In the genomic region with DNA sequence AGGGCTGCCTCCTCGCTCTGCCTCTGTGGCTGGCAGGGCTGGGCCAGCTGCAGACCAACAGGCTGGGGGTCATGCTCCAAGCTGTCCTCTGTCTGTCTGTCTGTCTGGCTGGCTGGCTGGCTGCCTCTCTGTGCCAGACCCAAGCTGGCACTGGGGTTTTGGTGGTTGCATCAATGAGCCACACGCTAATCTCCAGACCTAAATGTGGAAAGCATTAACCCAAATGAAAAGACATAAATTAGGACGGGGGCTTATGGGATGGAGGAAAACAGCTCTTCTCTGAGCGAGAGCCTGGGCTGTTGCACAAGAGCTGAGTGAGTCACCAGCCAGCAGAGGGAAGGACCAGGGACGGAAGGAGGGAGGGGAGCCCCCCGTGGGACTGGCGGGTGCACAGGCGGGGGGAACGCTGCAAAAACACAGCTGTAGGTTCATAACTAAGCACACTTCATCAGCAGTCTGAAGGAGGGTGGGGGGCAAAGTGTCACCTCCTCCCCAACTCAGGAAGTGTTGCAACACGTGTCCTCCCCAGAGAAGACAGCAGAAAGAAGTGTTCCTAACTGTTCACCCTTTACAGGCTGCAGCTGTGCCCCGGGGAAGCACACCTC, we compare ENCODE assay signal across 7 cellular contexts.
DNase-seq lines count a peak whose midpoint lies in the region; ATAC-seq and TF ChIP-seq lines count a peak whose summit lies in the region.

No MANE protein-coding gene starts in this region.

- TF ChIP-seq CTCF in epithelial cell of proximal tubule (conservative IDR thresholded peaks at IDR 0.05; ENCODE audit: low read depth, low read length): no peak

- no peaks in the 10 kb centered on the region for H3K9me3 Mint-ChIP-seq in natural killer cell treated with Interleukin-12 subunit alpha and Interleukin-12 subunit beta and Interleukin-15 and Interleukin-18, amount 100 ng/mL, for 72 hours

- ATAC-seq in GM19463 (IDR thresholded peaks at IDR 0.05; ENCODE audit: unreplicated experiment): peak; percentile 41
- peak; percentile 92 to 96 for ATAC-seq in natural killer cell treated with Interleukin-12 subunit alpha and Interleukin-12 subunit beta and Interleukin-15 and Interleukin-18, amount 100 ng/mL, for 72 hours

- H3K27ac ChIP-seq in stomach smooth muscle (ENCODE audit: low read length): peak overlapping the region; percentile 97

- peak overlapping the region; percentile 28 to 66 for H3K9ac ChIP-seq in stomach smooth muscle (ENCODE audit: low read length in 2 of 2)

- no peaks in the 10 kb centered on the region for H3K36me3 Mint-ChIP-seq in natural killer cell treated with Interleukin-12 subunit alpha and Interleukin-12 subunit beta and Interleukin-15 and Interleukin-18, amount 100 ng/mL, for 72 hours

- no peaks in the 10 kb centered on the region for H3K9me3 ChIP-seq in stomach smooth muscle (ENCODE audit: control insufficient read depth in 2 of 2, low read length in 2 of 2)

- H3K27me3 Mint-ChIP-seq in natural killer cell treated with Interleukin-12 subunit alpha and Interleukin-12 subunit beta and Interleukin-15 and Interleukin-18, amount 100 ng/mL, for 72 hours: no peaks in the 10 kb centered on the region

- H3K4me1 ChIP-seq in stomach smooth muscle (ENCODE audit: control insufficient read depth, insufficient read depth, low read length): peaks cover 45% of the 10 kb centered on the region

- H3K27ac Mint-ChIP-seq in natural killer cell treated with Interleukin-12 subunit alpha and Interleukin-12 subunit beta and Interleukin-15 and Interleukin-18, amount 100 ng/mL, for 72 hours: peak overlapping the region; percentile 91 to 93

- no peaks in the 10 kb centered on the region for H3K27me3 ChIP-seq in stomach smooth muscle (ENCODE audit: control insufficient read depth in 1 of 2, insufficient read depth in 2 of 2, low read length in 2 of 2)

- H3K4me1 Mint-ChIP-seq in natural killer cell treated with Interleukin-12 subunit alpha and Interleukin-12 subunit beta and Interleukin-15 and Interleukin-18, amount 100 ng/mL, for 72 hours (ENCODE audit: low read depth in 2 of 2): peaks cover 76 to 81% of the 10 kb centered on the region in 2 donors

- DNase-seq in M059J (ENCODE audit: low read depth) (peak; percentile 69), epithelial cell of proximal tubule (ENCODE audit: low read depth) (peak; percentile 15), SHP77 treated with DMSO at 0.1 percent for 48 hours (lab: John Stamatoyannopoulos, UW) (no peak)
- DNase-seq in activated CD8-positive, alpha-beta memory T cell treated with anti-CD3 and anti-CD28 coated beads, Interleukin-2, amount 50 U/mL, for 24 hours (ENCODE audit: extremely low read depth): peak; percentile 26
- peak; percentile 95 for DNase-seq in natural killer cell treated with Interleukin-12 subunit alpha and Interleukin-12 subunit beta and Interleukin-15 and Interleukin-18, amount 100 ng/mL, for 72 hours (ENCODE audit: low spot score)

- H3K4me3 Mint-ChIP-seq in natural killer cell treated with Interleukin-12 subunit alpha and Interleukin-12 subunit beta and Interleukin-15 and Interleukin-18, amount 100 ng/mL, for 72 hours: peak overlapping the region; percentile 87

- no peak overlapping the region for H3K4me3 ChIP-seq in epithelial cell of proximal tubule (ENCODE audit: low read depth, low read length)
- peak overlapping the region; percentile 42 to 68 for H3K4me3 ChIP-seq in stomach smooth muscle (ENCODE audit: low read length in 2 of 2)

- H3K36me3 ChIP-seq in stomach smooth muscle (ENCODE audit: control insufficient read depth in 2 of 2, insufficient read depth in 2 of 2, low read length in 2 of 2): no peaks in the 10 kb centered on the region
